Comparison of ENCODE assay signal across 35 cellular contexts in the genomic region with DNA sequence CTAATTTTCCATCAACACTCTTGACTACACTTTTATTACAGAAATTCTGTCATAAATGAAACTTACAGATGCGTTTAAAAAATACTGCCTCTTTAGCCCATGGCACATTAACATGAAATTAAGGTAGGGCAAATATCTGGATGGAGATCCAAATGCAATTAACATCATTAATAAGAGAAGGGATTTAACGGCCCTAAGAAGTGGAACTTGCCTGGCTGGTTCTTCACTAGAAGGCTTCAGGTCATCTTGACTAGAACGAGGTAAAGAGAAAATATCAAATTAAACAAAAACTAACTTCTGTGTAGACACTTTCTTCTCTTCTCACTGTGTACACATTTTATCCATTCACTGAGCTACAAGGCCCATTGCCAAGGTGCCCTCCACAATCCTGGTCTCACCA. TPM values are rescaled to one million over a fixed set of nuclear protein-coding genes. Genes with fewer than 3 reads are reported as not detected.
A peak's percentile ranks its signal among the peaks of the same experiment; 100 is the strongest.
DNase-seq lines count a peak whose midpoint lies in the region; ATAC-seq and TF ChIP-seq lines count a peak whose summit lies in the region.
"Had no signal": no experiment of that assay in that cellular context is flagged by ENCODE, and none has a peak within 500 bp of the region (broad histone marks: within the 10 kb centered on the region; RNA-seq: fewer than 3 reads in every experiment).

No MANE protein-coding gene starts in this region.

- intact Hi-C loops in esophagus squamous epithelium (cut with DNase I): no loop called here

- peaks cover 9% of the 10 kb centered on the region for H3K4me1 ChIP-seq in ACC112 (ENCODE audit: control insufficient read depth, insufficient read depth, low read length, unreplicated experiment)
- peaks cover 26% of the 10 kb centered on the region for H3K4me1 ChIP-seq in RWPE2 (ENCODE audit: insufficient read depth, poor library complexity, severe bottlenecking)
- peaks cover 0 to 28% (median 8%) of the 10 kb centered on the region in 3 donors for H3K4me1 ChIP-seq in esophagus squamous epithelium
- peaks cover 10% of the 10 kb centered on the region for H3K4me1 ChIP-seq in rectal smooth muscle tissue (ENCODE audit: control insufficient read depth, insufficient read depth, low read length)
- H3K4me1 ChIP-seq: right lobe of liver had no signal

- TF ChIP-seq POLR2A in esophagus squamous epithelium (IDR thresholded peaks at IDR 0.05): no peak

- no peak overlapping the region for H3K4me3 ChIP-seq in ACC112 (ENCODE audit: low read depth, low read length)
- H3K4me3 ChIP-seq in RWPE2 (ENCODE audit: severe bottlenecking): no peak overlapping the region
- H3K4me3 ChIP-seq in esophagus squamous epithelium: no peak overlapping the region
- no peak overlapping the region for H3K4me3 ChIP-seq in rectal smooth muscle tissue (ENCODE audit: low read length)
- H3K4me3 ChIP-seq: PC-9, right lobe of liver, upper lobe of right lung had no signal

- H3K79me2 ChIP-seq in ACC112 (ENCODE audit: control insufficient read depth, insufficient read depth, low read length, unreplicated experiment): no peaks in the 10 kb centered on the region

- TF ChIP-seq CTCF in RWPE2 (IDR thresholded peaks at IDR 0.05; ENCODE audit: poor library complexity, severe bottlenecking) (no peak), esophagus squamous epithelium (IDR thresholded peaks at IDR 0.05) (no peak)

- no peak for DNase-seq in RWPE2 (ENCODE audit: low spot score)
- no peak for DNase-seq in esophagus squamous epithelium (lab: John Stamatoyannopoulos, UW)
- DNase-seq in COLO829 (ENCODE audit: low spot score): no peak
- DNase-seq in NCI-H146 (lab: John Stamatoyannopoulos, UW): no peak
- DNase-seq in occipital lobe (lab: John Stamatoyannopoulos, UW): no peak
- DNase-seq: activated CD4-positive, alpha-beta T cell treated with anti-CD3 and anti-CD28 coated beads for 1 hour; activated CD8-positive, alpha-beta memory T cell treated with anti-CD3 and anti-CD28 coated beads, Interleukin-2, amount 50 U/mL, for 48 hours; activated CD8-positive, alpha-beta T cell treated with anti-CD3 and anti-CD28 coated beads for 36 hours; activated naive CD4-positive, alpha-beta T cell treated with anti-CD3 and anti-CD28 coated beads, Interleukin-2, amount 50 U/mL, for 16 hours; CD4-positive, alpha-beta T cell; head of caudate nucleus; islet precursor cell; left ventricle myocardium superior; MM.1S; naive B cell; NCI-H1105 treated with DMSO at 0.1 percent for 48 hours; NCI-H2029 treated with DMSO at 0.1 percent for 48 hours; NCI-H2227 treated with DMSO at 0.1 percent for 48 hours; NCI-H526; right lobe of liver; stimulated activated CD4-positive, alpha-beta T cell treated with anti-CD3 and anti-CD28 coated beads, Interleukin-15, amount 100 ng/mL, for 24 hours; upper lobe of right lung had no signal

- H3K36me3 ChIP-seq in ACC112 (ENCODE audit: insufficient read depth, low read length) (no peaks in the 10 kb centered on the region), RWPE2 (ENCODE audit: low read depth) (no peaks in the 10 kb centered on the region), esophagus squamous epithelium (no peaks in the 10 kb centered on the region), rectal smooth muscle tissue (ENCODE audit: control insufficient read depth, insufficient read depth, low read length) (no peaks in the 10 kb centered on the region)
- H3K36me3 ChIP-seq: right lobe of liver, upper lobe of right lung had no signal

- 27 to 49% methylated on average over 3 of the region's 3 CpGs for WGBS in esophagus squamous epithelium, 2 donors

- no peak overlapping the region for H3K9ac ChIP-seq in rectal smooth muscle tissue (ENCODE audit: low read length)
- H3K9ac ChIP-seq: KMS-11 had no signal

- H3K9me3 ChIP-seq in RWPE2 (ENCODE audit: severe bottlenecking) (no peaks in the 10 kb centered on the region), esophagus squamous epithelium (no peaks in the 10 kb centered on the region)
- H3K9me3 ChIP-seq: right lobe of liver, upper lobe of right lung had no signal

- no peak overlapping the region for H2AFZ ChIP-seq in ACC112 (ENCODE audit: low read length, unreplicated experiment)

- no peaks in the 10 kb centered on the region for H3K27me3 ChIP-seq in ACC112 (ENCODE audit: insufficient read depth, low read length)
- no peaks in the 10 kb centered on the region for H3K27me3 ChIP-seq in RWPE2 (ENCODE audit: insufficient read depth, poor library complexity, severe bottlenecking)
- H3K27me3 ChIP-seq in esophagus squamous epithelium: no peaks in the 10 kb centered on the region
- H3K27me3 ChIP-seq in rectal smooth muscle tissue (ENCODE audit: control insufficient read depth, insufficient read depth, low read length): no peaks in the 10 kb centered on the region
- H3K27me3 ChIP-seq: right lobe of liver, upper lobe of right lung had no signal

- H3K27ac ChIP-seq in ACC112 (ENCODE audit: low read depth, low read length): peak overlapping the region; percentile 83
- peak overlapping the region; percentile 81 for H3K27ac ChIP-seq in RWPE2 (ENCODE audit: poor library complexity, severe bottlenecking)
- H3K27ac ChIP-seq in esophagus squamous epithelium: peak overlapping the region in 3 of 4 donors; percentile 34 to 71 (median 71)
- H3K27ac ChIP-seq in rectal smooth muscle tissue (ENCODE audit: low read depth, low read length): peak overlapping the region; percentile 70
- H3K27ac ChIP-seq: HL-60, KMS-11, right lobe of liver, upper lobe of right lung had no signal

- ATAC-seq in RWPE2 (ENCODE audit: low read depth): no peak
- ATAC-seq in GM21723 (IDR thresholded peaks at IDR 0.05; ENCODE audit: unreplicated experiment): no peak
- ATAC-seq: activated CD8-positive, alpha-beta T cell treated with anti-CD3 and anti-CD28 coated beads for 36 hours; activated T-helper 17 cell treated with anti-CD3 and anti-CD28 coated beads, Interleukin-2, amount 50 U/mL, for 72 hours; left ventricle myocardium superior; right lobe of liver; Right ventricle myocardium inferior; stimulated activated memory B cell treated with anti-CD40 and anti-IgM and Interleukin-4, amounts not matched to agents 10 μg/mL and 1 μg/mL and 100 μg/mL, for 72 hours; upper lobe of right lung had no signal

RNA-seq across cellular contexts. Expression of gene DAOA, which starts 23.8 kb away (rescaled TPM):
- total RNA-seq in esophagus squamous epithelium (not detected), occipital lobe (not detected)
- total RNA-seq: activated CD8-positive, alpha-beta T cell treated with anti-CD3 and anti-CD28 coated beads for 36 hours; activated T-helper 17 cell treated with anti-CD3 and anti-CD28 coated beads, Interleukin-2, amount 50 U/mL, for 72 hours; CD4-positive, alpha-beta T cell; fibroblast of villous mesenchyme; H4; left ventricle myocardium superior; PC-9; progenitor cell of endocrine pancreas; right lobe of liver; Right ventricle myocardium inferior; T-helper 2 cell treated with Interferon-gamma antibody and Interleukin-4, amounts not matched to agents 100 ng/mL and 5 ng/mL, for 36 hours; upper lobe of right lung had no signal
